ENCODE assay signal across 1 cellular context in genomic region chrX:154517101-154517781, GRCh38.
TF ChIP-seq lines count a peak whose summit lies in the region.

No MANE protein-coding gene starts in this region.

TF ChIP-seq in HepG2, 621 proteins besides CTCF, POLR2A, EP300 and RAD21 (continued from another document and continues in another):
- TF ChIP-seq ZNF788 (CRISPR knock-in tag; IDR thresholded peaks at IDR 0.05; ENCODE audit: borderline replicate concordance) (no peak), MTF1 (CRISPR knock-in tag; IDR thresholded peaks at IDR 0.05) (no peak), ZNF367 (CRISPR knock-in tag; IDR thresholded peaks at IDR 0.05; ENCODE audit: borderline replicate concordance) (no peak), ETS1 (CRISPR knock-in tag; IDR thresholded peaks at IDR 0.05) (no peak), ZNF557 (CRISPR knock-in tag; IDR thresholded peaks at IDR 0.05) (no peak), SKIL (CRISPR knock-in tag; IDR thresholded peaks at IDR 0.05; ENCODE audit: borderline replicate concordance) (no peak), ZNF589 (CRISPR knock-in tag; conservative IDR thresholded peaks at IDR 0.05) (no peak), ZNF34 (CRISPR knock-in tag; IDR thresholded peaks at IDR 0.05; ENCODE audit: borderline replicate concordance) (no peak), SALL2 (CRISPR knock-in tag; IDR thresholded peaks at IDR 0.05) (no peak), ZNF687 (CRISPR knock-in tag; IDR thresholded peaks at IDR 0.05) (peak; percentile 70), DRAP1 (CRISPR knock-in tag; IDR thresholded peaks at IDR 0.05) (0 out of 2 replicates have a peak, but pooled peaks have one; percentile 22), FUBP1 (CRISPR knock-in tag; IDR thresholded peaks at IDR 0.05; ENCODE audit: borderline replicate concordance) (no peak), RNF219 (CRISPR knock-in tag; IDR thresholded peaks at IDR 0.05) (no peak), TEAD3 (CRISPR knock-in tag; optimal IDR thresholded peaks at IDR 0.05; ENCODE audit: borderline replicate concordance) (no peak), GATAD2A (CRISPR knock-in tag; IDR thresholded peaks at IDR 0.05) (peak; percentile 54; the same call in 1 of the 2 replicates), ADNP (CRISPR knock-in tag; IDR thresholded peaks at IDR 0.05) (no peak), AGO1 (IDR thresholded peaks at IDR 0.05; ENCODE audit: low read depth, low read length, poor library complexity, severe bottlenecking) (no peak), RAD51 (IDR thresholded peaks at IDR 0.05; ENCODE audit: borderline replicate concordance) (no peak), PHF21A (CRISPR knock-in tag; IDR thresholded peaks at IDR 0.05) (0 out of 2 replicates have a peak, but pooled peaks have one; percentile 49), NR0B2 (CRISPR knock-in tag; IDR thresholded peaks at IDR 0.05) (no peak), NR2C2 (CRISPR knock-in tag; IDR thresholded peaks at IDR 0.05; ENCODE audit: borderline replicate concordance) (peak; percentile 88), LBX2 (CRISPR knock-in tag; IDR thresholded peaks at IDR 0.05; ENCODE audit: borderline replicate concordance) (no peak), NKX3-1 (CRISPR knock-in tag; IDR thresholded peaks at IDR 0.05) (no peak), ZNF564 (CRISPR knock-in tag; IDR thresholded peaks at IDR 0.05) (no peak), GPN1 (CRISPR knock-in tag; IDR thresholded peaks at IDR 0.05; ENCODE audit: borderline replicate concordance) (no peak), ZNF468 (CRISPR knock-in tag; IDR thresholded peaks at IDR 0.05) (no peak), SKI (IDR thresholded peaks at IDR 0.05; ENCODE audit: partially characterized antibody) (no peak), TFAP4 (IDR thresholded peaks at IDR 0.05; ENCODE audit: borderline replicate concordance, low read depth) (peak; percentile 95), ZNF841 (CRISPR knock-in tag; IDR thresholded peaks at IDR 0.05; ENCODE audit: borderline replicate concordance) (no peak), ZNF761 (CRISPR knock-in tag; conservative IDR thresholded peaks at IDR 0.05) (no peak), ZMYM4 (CRISPR knock-in tag; IDR thresholded peaks at IDR 0.05) (no peak), ZNF414 (CRISPR knock-in tag; IDR thresholded peaks at IDR 0.05) (no peak), RFX5 (IDR thresholded peaks at IDR 0.05; ENCODE audit: low read depth, low read length) (no peak), HOXD1 (CRISPR knock-in tag; IDR thresholded peaks at IDR 0.05) (peak; percentile 99), ZNF20 (CRISPR knock-in tag; IDR thresholded peaks at IDR 0.05) (no peak), GABPA (IDR thresholded peaks at IDR 0.05; ENCODE audit: low read depth, low read length) (no peak), GABPA (CRISPR knock-in tag; IDR thresholded peaks at IDR 0.05; ENCODE audit: low read depth) (no peak), KLF13 (CRISPR knock-in tag; IDR thresholded peaks at IDR 0.05) (no peak), GLI4 (CRISPR knock-in tag; IDR thresholded peaks at IDR 0.05; ENCODE audit: borderline replicate concordance) (no peak), ZMYM2 (CRISPR knock-in tag; IDR thresholded peaks at IDR 0.05) (no peak), ZNF549 (CRISPR knock-in tag; IDR thresholded peaks at IDR 0.05) (no peak), RFXAP (CRISPR knock-in tag; IDR thresholded peaks at IDR 0.05; ENCODE audit: borderline replicate concordance) (no peak), ZSCAN21 (CRISPR knock-in tag; IDR thresholded peaks at IDR 0.05; ENCODE audit: borderline replicate concordance) (peak; percentile 38; the same call in 1 of the 2 replicates), ZMYM3 (CRISPR knock-in tag; IDR thresholded peaks at IDR 0.05) (no peak), HNRNPLL (IDR thresholded peaks at IDR 0.05; ENCODE audit: low read depth, low read length, poor library complexity, severe bottlenecking) (peak; percentile 47), KAT7 (CRISPR knock-in tag; IDR thresholded peaks at IDR 0.05; ENCODE audit: borderline replicate concordance) (no peak), SMC3 (IDR thresholded peaks at IDR 0.05; ENCODE audit: low read length) (no peak), MNT (IDR thresholded peaks at IDR 0.05) (no peak), SOX13 (IDR thresholded peaks at IDR 0.05) (no peak), SOX13 (CRISPR knock-in tag; conservative IDR thresholded peaks at IDR 0.05 in 1 of 2, IDR thresholded peaks at IDR 0.05 in 1 of 2) (peak in 1 of 2 experiments; percentile 64; a peak in 2 of 4 replicates), ZNF451 (CRISPR knock-in tag; IDR thresholded peaks at IDR 0.05) (no peak), SRY (CRISPR knock-in tag; IDR thresholded peaks at IDR 0.05) (no peak), ZFP82 (CRISPR knock-in tag; IDR thresholded peaks at IDR 0.05; ENCODE audit: borderline replicate concordance) (no peak), ZNF530 (CRISPR knock-in tag; IDR thresholded peaks at IDR 0.05; ENCODE audit: low read depth) (no peak), KAT8 (CRISPR knock-in tag; IDR thresholded peaks at IDR 0.05) (no peak), EZH2 (conservative IDR thresholded peaks at IDR 0.05; ENCODE audit: low read depth, low read length) (no peak), AGO2 (optimal IDR thresholded peaks at IDR 0.05; ENCODE audit: low read depth, low read length) (peak; percentile 52), ZBTB3 (CRISPR knock-in tag; IDR thresholded peaks at IDR 0.05; ENCODE audit: borderline replicate concordance, low read depth) (no peak), HMG20B (CRISPR knock-in tag; conservative IDR thresholded peaks at IDR 0.05) (no peak)
